8 cellular contexts compared by ENCODE assay signal in genomic region chr12:89051065-89051677, GRCh38.
DNase-seq lines count a peak whose midpoint lies in the region; ATAC-seq, FAIRE-seq and TF ChIP-seq lines count a peak whose summit lies in the region.

No MANE protein-coding gene starts in this region.

- POLR2A ChIA-PET in GM10248 (lab: Yijun Ruan, JAX) = no interaction called here

- TF ChIP-seq CTCF in GM10248 (IDR thresholded peaks at IDR 0.05; ENCODE audit: control extremely low read depth, extremely low read depth, low read depth, missing control alignments) = peak; percentile 61
- peak; percentile 71 for TF ChIP-seq CTCF in foreskin fibroblast (IDR thresholded peaks at IDR 0.05; ENCODE audit: low read depth, low read length)
- TF ChIP-seq CTCF in osteoblast (IDR thresholded peaks at IDR 0.05; ENCODE audit: extremely low read depth, low read depth, low read length) = peak; percentile 89

- DNase-seq in AG08395 (ENCODE audit: low spot score) = peak; percentile 70
- DNase-seq in GM10248 (ENCODE audit: extremely low spot score) = peak; percentile 39
- DNase-seq in NCI-H146 treated with DMSO at 0.1 percent for 48 hours (lab: John Stamatoyannopoulos, UW; ENCODE audit: unreplicated experiment) = peak; percentile 59
- peak in 1 of 2 donors; percentile 84 for DNase-seq in foreskin fibroblast
- DNase-seq in osteoblast (ENCODE audit: insufficient read length, low spot score, missing footprints) = peak; percentile 65
- no peak for DNase-seq in ecto neural progenitor cell (ENCODE audit: low spot score)

- no peak overlapping the region for H2AFZ ChIP-seq in osteoblast (ENCODE audit: low read length)

- no peaks in the 10 kb centered on the region for H3K79me2 ChIP-seq in osteoblast (ENCODE audit: insufficient read depth, low read length)

- ATAC-seq in HG02642 (IDR thresholded peaks at IDR 0.05; ENCODE audit: poor library complexity, unreplicated experiment) = peak; percentile 69

- peak; percentile 84 for FAIRE-seq in TTC549 (lab: Jason Lieb, UNC)

- H3K4me3 ChIP-seq in foreskin fibroblast (ENCODE audit: low read depth in 1 of 2, low read length in 2 of 2) (no peak overlapping the region), osteoblast (ENCODE audit: insufficient read depth, low read length) (no peak overlapping the region)

- no peaks in the 10 kb centered on the region for H3K27me3 ChIP-seq in osteoblast (ENCODE audit: insufficient read depth, low read length)

- no peaks in the 10 kb centered on the region for H3K36me3 ChIP-seq in osteoblast (ENCODE audit: insufficient read depth, low read length)

- H3K4me2 ChIP-seq in osteoblast (ENCODE audit: insufficient read depth, low read length) = no peak overlapping the region

- H3K27ac ChIP-seq in osteoblast (ENCODE audit: low read depth, low read length) = peak overlapping the region; percentile 20

- no peaks in the 10 kb centered on the region for H3K9me3 ChIP-seq in osteoblast (ENCODE audit: low read depth, low read length)

- no peaks in the 10 kb centered on the region for H4K20me1 ChIP-seq in osteoblast (ENCODE audit: insufficient read depth, low read length)

- no peaks in the 10 kb centered on the region for H3K4me1 ChIP-seq in osteoblast (ENCODE audit: insufficient read depth, low read length)

- CTCF ChIA-PET in GM10248 (lab: Yijun Ruan, JAX) = interaction anchor here (0.7 to 1.2 kb wide), 4 partner anchors 8 to 411 kb away, joined by 3 to 4 read pairs (median 3); no protein-coding TSS in a partner anchor
